15 cellular contexts compared by ENCODE assay signal in genomic region chr11:110070176-110070575, GRCh38. TPM values are rescaled to one million over a fixed set of nuclear protein-coding genes. Genes with fewer than 3 reads are reported as not detected.
A peak's percentile ranks its signal among the peaks of the same experiment; 100 is the strongest.
DNase-seq lines count a peak whose midpoint lies in the region; ATAC-seq, FAIRE-seq and TF ChIP-seq lines count a peak whose summit lies in the region.
"Had no signal": no experiment of that assay in that cellular context is flagged by ENCODE, and none has a peak within 500 bp of the region (broad histone marks: within the 10 kb centered on the region; RNA-seq: fewer than 3 reads in every experiment).

No MANE protein-coding gene starts in this region.

- no peaks in the 10 kb centered on the region for H3K36me3 ChIP-seq in HCT116 (ENCODE audit: control insufficient read depth in 1 of 2, insufficient read depth in 2 of 2, low read length in 2 of 2)
- no peaks in the 10 kb centered on the region for H3K36me3 ChIP-seq in RWPE2 (ENCODE audit: low read depth)
- no peaks in the 10 kb centered on the region for H3K36me3 ChIP-seq in fibroblast of lung (ENCODE audit: control insufficient read depth, insufficient read depth, low read length)
- H3K36me3 ChIP-seq in psoas muscle (ENCODE audit: insufficient read depth in 1 of 2, low read depth in 1 of 2): no peaks in the 10 kb centered on the region

- H2AFZ ChIP-seq in HCT116 (ENCODE audit: low read depth, low read length, poor library complexity, severe bottlenecking) (peak overlapping the region; percentile 57), fibroblast of lung (ENCODE audit: low read length) (peak overlapping the region; percentile 20)
- H2AFZ ChIP-seq: hepatocyte had no signal

- TF ChIP-seq CTCF in HCT116 (IDR thresholded peaks at IDR 0.05 in 2 of 3, conservative IDR thresholded peaks at IDR 0.05 in 1 of 3; ENCODE audit: borderline replicate concordance in 1 of 3, insufficient read depth in 1 of 3, low read depth in 2 of 3, low read length in 2 of 3) (no peak), RWPE2 (IDR thresholded peaks at IDR 0.05; ENCODE audit: poor library complexity, severe bottlenecking) (no peak), fibroblast of lung (conservative IDR thresholded peaks at IDR 0.05 in 1 of 2, IDR thresholded peaks at IDR 0.05 in 1 of 2; ENCODE audit: low read depth in 1 of 2, low read length in 2 of 2) (no peak), psoas muscle (IDR thresholded peaks at IDR 0.05) (no peak), D721Med (IDR thresholded peaks at IDR 0.05; ENCODE audit: insufficient read depth, missing control alignments) (no peak)

- RAD21 ChIA-PET in HCT116 (lab: Charles Lee; ENCODE audit: low non-redundant PET in 1 of 2, low total read pairs in 2 of 2, uncharacterized antibody in 2 of 2, unreplicated experiment in 2 of 2): no interaction called here

- WGBS in psoas muscle, 3 donors: 80 to 96% (median 91%) methylated on average over 3 of the region's 3 CpGs

- no peak for TF ChIP-seq POLR2A in HCT116 (IDR thresholded peaks at IDR 0.05; ENCODE audit: borderline replicate concordance, extremely low read depth, insufficient read depth, insufficient read length)

- no peaks in the 10 kb centered on the region for H3K79me2 ChIP-seq in HCT116 (ENCODE audit: insufficient read depth, low read length)
- no peaks in the 10 kb centered on the region for H3K79me2 ChIP-seq in fibroblast of lung (ENCODE audit: control insufficient read depth, insufficient read depth, low read length)
- H3K79me2 ChIP-seq: hepatocyte had no signal

- H3K27me3 ChIP-seq in HCT116 (ENCODE audit: insufficient read depth, low read length): no peaks in the 10 kb centered on the region
- no peaks in the 10 kb centered on the region for H3K27me3 ChIP-seq in RWPE2 (ENCODE audit: insufficient read depth, poor library complexity, severe bottlenecking)
- no peaks in the 10 kb centered on the region for H3K27me3 ChIP-seq in fibroblast of lung (ENCODE audit: control insufficient read depth, insufficient read depth, low read length)
- H3K27me3 ChIP-seq in psoas muscle (ENCODE audit: insufficient read depth in 3 of 3, low read length in 2 of 3): no peaks in the 10 kb centered on the region
- H3K27me3 ChIP-seq: hepatocyte had no signal

- H3K4me1 ChIP-seq in HCT116 (ENCODE audit: control insufficient read depth in 1 of 2, insufficient read depth in 2 of 2, low read length in 2 of 2) (peaks cover 0 to 11% of the 10 kb centered on the region in 2 experiments; a peak in 3 of 4 replicates), RWPE2 (ENCODE audit: insufficient read depth, poor library complexity, severe bottlenecking) (peaks cover 22% of the 10 kb centered on the region), fibroblast of lung (ENCODE audit: control insufficient read depth, extremely low read depth, insufficient read depth, low read length) (peaks cover 5% of the 10 kb centered on the region), psoas muscle (peaks cover 19% of the 10 kb centered on the region)

- CTCF ChIA-PET in HCT116 (lab: Charles Lee): no interaction called here

- H3K9ac ChIP-seq in HCT116 (ENCODE audit: low read length) (no peak overlapping the region), fibroblast of lung (ENCODE audit: insufficient read depth, low read length) (no peak overlapping the region)

- no peaks in the 10 kb centered on the region for H3K9me2 ChIP-seq in HCT116 (ENCODE audit: insufficient read depth)

- POLR2A ChIA-PET in HCT116 (lab: Charles Lee): no interaction called here

- no peak overlapping the region for H3K4me3 ChIP-seq in HCT116 (replicated peaks in 1 of 2; ENCODE audit: low read depth in 1 of 2, low read length in 2 of 2)
- no peak overlapping the region for H3K4me3 ChIP-seq in RWPE2 (ENCODE audit: severe bottlenecking)
- no peak overlapping the region for H3K4me3 ChIP-seq in fibroblast of lung (replicated peaks in 1 of 4; ENCODE audit: control extremely low read depth in 1 of 4, insufficient read depth in 1 of 4, low read depth in 3 of 4, low read length in 4 of 4)
- no peak overlapping the region for H3K4me3 ChIP-seq in psoas muscle
- H3K4me3 ChIP-seq: hepatocyte had no signal

- no peak for FAIRE-seq in D721Med (lab: Jason Lieb, UNC)
- FAIRE-seq: bronchial epithelial cell had no signal

- H3K4me2 ChIP-seq in HCT116 (ENCODE audit: low read length) (no peak overlapping the region), fibroblast of lung (ENCODE audit: extremely low read depth, insufficient read depth, low read length) (no peak overlapping the region)
- H3K4me2 ChIP-seq: hepatocyte had no signal

- H4K20me1 ChIP-seq in HCT116 (ENCODE audit: insufficient read depth) (no peaks in the 10 kb centered on the region), fibroblast of lung (ENCODE audit: control insufficient read depth, extremely low read depth, insufficient read depth, low read length) (no peaks in the 10 kb centered on the region)

- no peak for DNase-seq in HCT116 (ENCODE audit: low read depth, low spot score)
- no peak for DNase-seq in RWPE2 (ENCODE audit: low spot score)
- no peak for DNase-seq in fibroblast of lung (ENCODE audit: low read depth in 2 of 2)
- no peak for DNase-seq in psoas muscle
- no peak for DNase-seq in D721Med (ENCODE audit: insufficient read length, low spot score)
- no peak for DNase-seq in NCI-H146 treated with DMSO at 0.1 percent for 48 hours (lab: John Stamatoyannopoulos, UW; ENCODE audit: unreplicated experiment)
- DNase-seq: activated naive CD8-positive, alpha-beta T cell treated with anti-CD3 and anti-CD28 coated beads, Interleukin-2, amount 50 U/mL, for 24 hours; GOT3; NCI-H1092; NCI-H526; stimulated activated CD4-positive, alpha-beta T cell treated with anti-CD3 and anti-CD28 coated beads, Interleukin-2, amount 100 ng/mL, for 48 hours had no signal

- no TSS peak for BruUV-seq in HCT116 (replicated peaks; lab: Mats Ljungman, UMichigan)

- no peak for TF ChIP-seq RAD21 in HCT116 (IDR thresholded peaks at IDR 0.05; ENCODE audit: low read depth)

- intact Hi-C loops in HCT116 (cut with micrococcal nuclease) (no loop called here), psoas muscle (cut with DNase I) (no loop called here)

- ATAC-seq in HCT116 (no peak), RWPE2 (ENCODE audit: low read depth) (no peak), psoas muscle (no peak), GM21515 (IDR thresholded peaks at IDR 0.05; ENCODE audit: unreplicated experiment) (no peak)
- ATAC-seq: activated naive CD8-positive, alpha-beta T cell treated with anti-CD3 and anti-CD28 coated beads, Interleukin-2, amount 50 U/mL, for 24 hours; WTC11 had no signal

- H3K9me3 ChIP-seq in HCT116 (ENCODE audit: control insufficient read depth in 1 of 2, insufficient read depth in 1 of 2, low read depth in 1 of 2, low read length in 2 of 2) (no peaks in the 10 kb centered on the region), RWPE2 (ENCODE audit: severe bottlenecking) (no peaks in the 10 kb centered on the region), fibroblast of lung (ENCODE audit: control insufficient read depth, insufficient read depth, low read depth, low read length) (no peaks in the 10 kb centered on the region), psoas muscle (no peaks in the 10 kb centered on the region)

- no peak overlapping the region for H3K27ac ChIP-seq in HCT116 (ENCODE audit: low read depth, low read length)
- H3K27ac ChIP-seq in RWPE2 (ENCODE audit: poor library complexity, severe bottlenecking): peak overlapping the region; percentile 63
- no peak overlapping the region for H3K27ac ChIP-seq in fibroblast of lung (ENCODE audit: insufficient read depth, low read length)
- H3K27ac ChIP-seq in psoas muscle: peak overlapping the region; percentile 80
- H3K27ac ChIP-seq: hepatocyte had no signal

TF ChIP-seq in HCT116, 20 proteins besides CTCF, POLR2A, EP300 and RAD21 (continues in another document):
- TF ChIP-seq JUND (IDR thresholded peaks at IDR 0.05) (no peak), MAX (IDR thresholded peaks at IDR 0.05) (no peak), YY1 (IDR thresholded peaks at IDR 0.05; ENCODE audit: extremely low read depth, insufficient replicate concordance, low read depth, low read length) (no peak), SRF (IDR thresholded peaks at IDR 0.05; ENCODE audit: low read depth) (no peak), EZH2 (IDR thresholded peaks at IDR 0.05) (no peak), FOSL1 (IDR thresholded peaks at IDR 0.05; ENCODE audit: low read depth) (no peak), REST (IDR thresholded peaks at IDR 0.05; ENCODE audit: low read depth) (no peak), CEBPB (IDR thresholded peaks at IDR 0.05; ENCODE audit: low read depth) (no peak)

RNA-seq across cellular contexts. Expression of gene ZC3H12C, which starts 23.0 kb away (rescaled TPM):
- 10.2 TPM for total RNA-seq in HCT116 (2021; ENCODE audit: unreplicated experiment)
- polyA plus RNA-seq in HCT116 (2012): 3.2 and 3.9 TPM in 2 replicates
- total RNA-seq in fibroblast of lung: 8.5 and 10.1 TPM in 2 replicates
- polyA plus RNA-seq in fibroblast of lung: 7.2 and 8.2 TPM in 2 replicates
- polyA plus RNA-seq in fibroblast of lung (2012): 3.0 and 3.3 TPM in 2 replicates
- polyA minus RNA-seq in fibroblast of lung (ENCODE audit: low replicate concordance): 6.0 and 10.0 TPM in 2 replicates
- total RNA-seq in psoas muscle: 10 to 100 TPM; 17.5 to 27.4 (median 20.7) TPM
- 1 to 10 TPM; 2.3 to 10.0 (median 2.5) TPM for polyA plus RNA-seq in psoas muscle

Comparison
In these comparisons a context has a peak if more than half of its experiments do, and no peak if none do; other contexts are left out.
1. H3K27ac ChIP-seq: peak in RWPE2 (single experiment) and psoas muscle (single experiment); none in HCT116 (single experiment) and fibroblast of lung (single experiment).